ENCODE assay signal across 11 cellular contexts in the genomic region with DNA sequence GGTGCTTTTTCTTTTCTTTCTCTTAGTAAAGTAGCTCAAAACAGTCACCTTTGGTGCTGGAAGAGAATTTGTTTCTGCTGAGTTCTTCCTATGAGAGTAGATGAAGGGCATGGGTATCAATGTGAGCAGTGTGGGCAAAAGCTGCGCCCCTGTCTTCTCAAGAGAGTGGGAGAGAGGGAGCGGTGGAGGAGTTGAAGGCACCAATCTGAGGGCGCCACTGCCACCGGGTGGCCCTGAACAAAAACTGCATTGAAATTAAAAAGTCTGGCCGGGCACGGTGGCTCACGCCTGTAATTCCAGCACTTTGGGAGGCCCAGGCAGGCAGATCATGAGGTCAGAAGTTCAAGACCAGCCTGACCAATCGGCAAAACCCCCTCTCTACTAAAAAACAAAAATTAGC. TPM values are rescaled to one million over a fixed set of nuclear protein-coding genes. Genes with fewer than 3 reads are reported as not detected.
DNase-seq lines count a peak whose midpoint lies in the region; ATAC-seq and TF ChIP-seq lines count a peak whose summit lies in the region.
"Had no signal": no experiment of that assay in that cellular context is flagged by ENCODE, and none has a peak within 500 bp of the region (broad histone marks: within the 10 kb centered on the region; RNA-seq: fewer than 3 reads in every experiment).

No MANE protein-coding gene starts in this region.

- RAD21 ChIA-PET in HCT116 (lab: Charles Lee; ENCODE audit: low non-redundant PET in 1 of 2, low total read pairs in 2 of 2, uncharacterized antibody in 2 of 2, unreplicated experiment in 2 of 2) = no interaction called here

- H3K9ac ChIP-seq in BLaER1 treated with 17β-estradiol and CSF1 and Interleukin-3, amounts not matched to agents 10 nM and 100 nM = peak overlapping the region in 9 of 11 experiments; percentile 4 to 57 (median 42); a peak in 11 of 22 replicates
- H3K9ac ChIP-seq in HCT116 (ENCODE audit: low read length) (no peak overlapping the region), adipocyte (ENCODE audit: low read length) (no peak overlapping the region)

- H2AFZ ChIP-seq in HCT116 (ENCODE audit: low read depth, low read length, poor library complexity, severe bottlenecking) = no peak overlapping the region

- peak overlapping the region; percentile 12 to 70 (median 45); a peak in 16 of 22 replicates for H3K4me2 ChIP-seq in BLaER1 treated with 17β-estradiol and CSF1 and Interleukin-3, amounts not matched to agents 10 nM and 100 nM
- H3K4me2 ChIP-seq in HCT116 (ENCODE audit: low read length) = no peak overlapping the region

- no peaks in the 10 kb centered on the region for H3K9me2 ChIP-seq in HCT116 (ENCODE audit: insufficient read depth)

- POLR2A ChIA-PET in HCT116 (lab: Charles Lee) = interaction anchor here (1.7 kb wide), 1 partner anchor 295 kb away, joined by 3 read pairs; no protein-coding TSS in a partner anchor

- peak; percentile 80 for TF ChIP-seq RAD21 in HCT116 (IDR thresholded peaks at IDR 0.05; ENCODE audit: low read depth)

- 0 out of 22 replicates have a peak overlapping the region, but pooled peaks of 1 of the 11 experiments have one; percentile 26 for H3K27ac ChIP-seq in BLaER1 treated with 17β-estradiol and CSF1 and Interleukin-3, amounts not matched to agents 10 nM and 100 nM
- H3K27ac ChIP-seq in HCT116 (ENCODE audit: low read depth, low read length) = no peak overlapping the region

- H3K9me3 ChIP-seq in BLaER1 treated with 17β-estradiol and CSF1 and Interleukin-3, amounts not matched to agents 10 nM and 100 nM (replicated peaks in 1 of 11) = no peaks in the 10 kb centered on the region
- H3K9me3 ChIP-seq in HCT116 (ENCODE audit: control insufficient read depth in 1 of 2, insufficient read depth in 1 of 2, low read depth in 1 of 2, low read length in 2 of 2) (no peaks in the 10 kb centered on the region), adipocyte (ENCODE audit: control insufficient read depth, low read length) (no peaks in the 10 kb centered on the region)

- H4K20me1 ChIP-seq in BLaER1 treated with 17β-estradiol and CSF1 and Interleukin-3, amounts not matched to agents 10 nM and 100 nM = peaks cover 99 to 100% (median 100%) of the 10 kb centered on the region in 11 experiments
- 0 out of 2 replicates have a peak, but pooled peaks cover 2% of the 10 kb centered on the region for H4K20me1 ChIP-seq in HCT116 (ENCODE audit: insufficient read depth)

- no peak for TF ChIP-seq POLR2A in HCT116 (IDR thresholded peaks at IDR 0.05; ENCODE audit: borderline replicate concordance, extremely low read depth, insufficient read depth, insufficient read length)

- no TSS peak for BruUV-seq in HCT116 (replicated peaks; lab: Mats Ljungman, UMichigan)

- H3K36me3 ChIP-seq in BLaER1 treated with 17β-estradiol and CSF1 and Interleukin-3, amounts not matched to agents 10 nM and 100 nM = peaks cover 93 to 100% (median 98%) of the 10 kb centered on the region in 11 experiments
- peaks cover 3 to 22% of the 10 kb centered on the region in 2 experiments; a peak in 3 of 4 replicates for H3K36me3 ChIP-seq in HCT116 (ENCODE audit: control insufficient read depth in 1 of 2, insufficient read depth in 2 of 2, low read length in 2 of 2)
- peaks cover 88% of the 10 kb centered on the region for H3K36me3 ChIP-seq in adipocyte (ENCODE audit: control insufficient read depth, insufficient read depth, low read length, severe bottlenecking)

- intact Hi-C loops in HCT116 (cut with micrococcal nuclease) = loop anchor here (2.0 to 10.0 kb wide), 3 partner anchors 84 to 168 kb away; partner anchors contain the start of gene AKAP8

- no peak for DNase-seq in HCT116 (ENCODE audit: low read depth, low spot score)
- DNase-seq in adipocyte (ENCODE audit: low read depth) = peak; percentile 30
- peak; percentile 29 for DNase-seq in myocyte (ENCODE audit: low read depth)
- no peak for DNase-seq in stimulated activated naive CD4-positive, alpha-beta T cell (lab: John Stamatoyannopoulos, UW)
- no peak for DNase-seq in stimulated activated CD4-positive, alpha-beta T cell treated with anti-CD3 and anti-CD28 coated beads, Interleukin-15, amount 100 ng/mL, for 24 hours
- DNase-seq in NCI-H1694 (lab: John Stamatoyannopoulos, UW) = no peak
- DNase-seq: activated T-cell treated with anti-CD3 and anti-CD28 coated beads, Interleukin-2, amount 50 U/mL, for 48 hours; naive thymus-derived CD4-positive, alpha-beta T cell; RPMI8226 had no signal

- peak; percentile 50 to 79 (median 55) for TF ChIP-seq CTCF in HCT116 (IDR thresholded peaks at IDR 0.05 in 2 of 3, conservative IDR thresholded peaks at IDR 0.05 in 1 of 3; ENCODE audit: borderline replicate concordance in 1 of 3, insufficient read depth in 1 of 3, low read depth in 2 of 3, low read length in 2 of 3)

- peaks cover 22% of the 10 kb centered on the region; the same call in 1 of the 2 replicates for H3K79me2 ChIP-seq in HCT116 (ENCODE audit: insufficient read depth, low read length)

- CTCF ChIA-PET in HCT116 (lab: Charles Lee) = interaction anchor here (0.7 to 2.7 kb wide), 6 partner anchors 9 to 295 kb away, joined by 3 to 12 read pairs (median 3); no protein-coding TSS in a partner anchor

- ATAC-seq in HCT116 = peak; percentile 68
- ATAC-seq: naive thymus-derived CD4-positive, alpha-beta T cell had no signal

- H3K4me1 ChIP-seq in BLaER1 treated with 17β-estradiol and CSF1 and Interleukin-3, amounts not matched to agents 10 nM and 100 nM = peaks cover 38 to 57% (median 44%) of the 10 kb centered on the region in 10 experiments
- H3K4me1 ChIP-seq in HCT116 (ENCODE audit: control insufficient read depth in 1 of 2, insufficient read depth in 2 of 2, low read length in 2 of 2) (no peaks in the 10 kb centered on the region), adipocyte (ENCODE audit: control insufficient read depth, insufficient read depth, low read length) (peaks cover 16% of the 10 kb centered on the region)

- H3K4me3 ChIP-seq in BLaER1 treated with 17β-estradiol and CSF1 and Interleukin-3, amounts not matched to agents 10 nM and 100 nM = no peak overlapping the region
- H3K4me3 ChIP-seq in HCT116 (replicated peaks in 1 of 2; ENCODE audit: low read depth in 1 of 2, low read length in 2 of 2) = no peak overlapping the region
- no peak overlapping the region for H3K4me3 ChIP-seq in adipocyte (ENCODE audit: low read length)

- H3K27me3 ChIP-seq in BLaER1 treated with 17β-estradiol and CSF1 and Interleukin-3, amounts not matched to agents 10 nM and 100 nM = no peaks in the 10 kb centered on the region
- H3K27me3 ChIP-seq in HCT116 (ENCODE audit: insufficient read depth, low read length) (no peaks in the 10 kb centered on the region), adipocyte (replicated peaks; ENCODE audit: control insufficient read depth, insufficient read depth, low read length) (no peaks in the 10 kb centered on the region)

TF ChIP-seq in HCT116, 20 proteins besides CTCF, POLR2A, EP300 and RAD21:
- TF ChIP-seq EZH2 (IDR thresholded peaks at IDR 0.05) (no peak), EGR1 (IDR thresholded peaks at IDR 0.05; ENCODE audit: low read depth) (no peak), SIN3A (IDR thresholded peaks at IDR 0.05; ENCODE audit: low read depth) (no peak), ZBTB33 (IDR thresholded peaks at IDR 0.05; ENCODE audit: extremely low read depth, insufficient replicate concordance, low read length) (no peak), ATF3 (IDR thresholded peaks at IDR 0.05) (no peak), POLR2AphosphoS5 (IDR thresholded peaks at IDR 0.05; ENCODE audit: low read depth, low read length) (no peak), ZFX (IDR thresholded peaks at IDR 0.05) (no peak), CEBPB (IDR thresholded peaks at IDR 0.05; ENCODE audit: low read depth) (no peak), YY1 (IDR thresholded peaks at IDR 0.05; ENCODE audit: extremely low read depth, insufficient replicate concordance, low read depth, low read length) (no peak), JUND (IDR thresholded peaks at IDR 0.05) (no peak)

RNA-seq across cellular contexts. Expression of gene EPHX3, which starts 28.7 kb away (rescaled TPM):
- total RNA-seq in HCT116 (2021; ENCODE audit: unreplicated experiment) = 0.12 TPM
- polyA plus RNA-seq in HCT116 (2012) = 0.21 TPM in 1 of 2 replicates, not detected in the other
- 0.16 TPM in 1 of 2 replicates, not detected in the other for total RNA-seq in myocyte
- polyA plus RNA-seq in myocyte (2012) = 0.14 TPM
- polyA plus RNA-seq: IgD-negative memory B cell; naive thymus-derived CD4-positive, alpha-beta T cell had no signal

Comparison
In these comparisons a context has a peak if more than half of its experiments do, and no peak if none do; other contexts are left out.
1. H3K9ac ChIP-seq: peak in BLaER1 treated with 17β-estradiol and CSF1 and Interleukin-3, amounts not matched to agents 10 nM and 100 nM (9 of 11); none in HCT116 (single experiment) and adipocyte (single experiment).
2. DNase-seq: peak in adipocyte (single experiment) and myocyte (single experiment); none in HCT116 (single experiment), stimulated activated naive CD4-positive, alpha-beta T cell (0 of 6), stimulated activated CD4-positive, alpha-beta T cell treated with anti-CD3 and anti-CD28 coated beads, Interleukin-15, amount 100 ng/mL, for 24 hours (single experiment) and NCI-H1694 (single experiment).